ENCODE assay signal across 2 cellular contexts in the genomic region with DNA sequence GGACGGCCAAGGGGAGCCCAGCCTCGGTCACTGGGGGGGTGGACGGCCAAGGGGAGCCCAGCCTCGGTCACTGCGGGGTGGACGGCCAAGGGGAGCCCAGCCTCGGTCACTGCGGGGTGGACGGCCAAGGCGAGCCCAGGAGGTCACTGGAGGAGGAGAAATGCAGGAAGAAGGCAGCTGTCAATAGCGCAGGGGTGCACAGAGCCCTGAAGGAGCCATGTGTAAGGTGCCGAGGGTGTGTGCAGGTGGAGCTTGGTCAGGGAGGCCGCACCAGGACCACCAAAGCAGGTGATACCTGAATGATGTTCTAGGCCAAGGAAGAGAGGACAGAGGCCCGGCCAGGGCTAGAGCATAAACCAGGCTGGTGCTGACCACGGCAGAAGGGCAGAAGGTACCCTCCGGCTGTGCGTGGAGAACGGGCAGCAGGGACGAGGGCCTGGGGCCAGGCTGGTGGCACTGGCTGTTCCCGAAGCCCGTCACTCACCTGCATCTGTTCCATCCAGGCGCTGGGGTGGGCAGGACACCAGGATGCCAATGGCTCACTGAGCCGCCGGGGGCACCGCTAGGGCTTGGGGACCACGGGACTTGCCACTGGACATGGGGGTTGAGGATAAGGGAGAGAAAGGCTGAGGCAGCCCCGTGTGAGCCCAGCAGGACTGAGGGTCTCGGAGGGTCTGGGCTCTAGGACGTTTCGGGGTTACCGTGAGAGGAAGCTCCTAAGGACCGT.
TF ChIP-seq lines count a peak whose summit lies in the region.

No MANE protein-coding gene starts in this region.

TF ChIP-seq in A549, 52 proteins besides CTCF, POLR2A, EP300 and RAD21:
- TF ChIP-seq MAFK (IDR thresholded peaks at IDR 0.05; ENCODE audit: partially characterized antibody) (no peak), TFCP2L1 (CRISPR knock-in tag; IDR thresholded peaks at IDR 0.05) (no peak), NFE2L2 (conservative IDR thresholded peaks at IDR 0.05; ENCODE audit: low read length) (no peak)

TF ChIP-seq in IMR-90, 13 proteins besides CTCF, POLR2A, EP300 and RAD21:
- TF ChIP-seq FOS (IDR thresholded peaks at IDR 0.05; ENCODE audit: low read depth, low read length) (no peak), SMC3 (IDR thresholded peaks at IDR 0.05; ENCODE audit: low read depth, low read length) (no peak), CHD1 (IDR thresholded peaks at IDR 0.05; ENCODE audit: low read depth, low read length) (no peak), RCOR1 (IDR thresholded peaks at IDR 0.05; ENCODE audit: insufficient replicate concordance, low read length) (no peak), MAZ (IDR thresholded peaks at IDR 0.05; ENCODE audit: borderline replicate concordance, low read depth, low read length) (no peak), BHLHE40 (IDR thresholded peaks at IDR 0.05; ENCODE audit: low read depth, low read length) (no peak), RFX5 (IDR thresholded peaks at IDR 0.05; ENCODE audit: low read depth, low read length) (no peak), CEBPB (IDR thresholded peaks at IDR 0.05; ENCODE audit: low read depth, low read length) (no peak), MAFK (IDR thresholded peaks at IDR 0.05; ENCODE audit: low read depth, low read length) (no peak), MXI1 (IDR thresholded peaks at IDR 0.05; ENCODE audit: borderline replicate concordance, low read depth, low read length) (no peak), NFE2L2 (IDR thresholded peaks at IDR 0.05; ENCODE audit: low read depth, low read length) (no peak)
- TF ChIP-seq, protein P1, sequence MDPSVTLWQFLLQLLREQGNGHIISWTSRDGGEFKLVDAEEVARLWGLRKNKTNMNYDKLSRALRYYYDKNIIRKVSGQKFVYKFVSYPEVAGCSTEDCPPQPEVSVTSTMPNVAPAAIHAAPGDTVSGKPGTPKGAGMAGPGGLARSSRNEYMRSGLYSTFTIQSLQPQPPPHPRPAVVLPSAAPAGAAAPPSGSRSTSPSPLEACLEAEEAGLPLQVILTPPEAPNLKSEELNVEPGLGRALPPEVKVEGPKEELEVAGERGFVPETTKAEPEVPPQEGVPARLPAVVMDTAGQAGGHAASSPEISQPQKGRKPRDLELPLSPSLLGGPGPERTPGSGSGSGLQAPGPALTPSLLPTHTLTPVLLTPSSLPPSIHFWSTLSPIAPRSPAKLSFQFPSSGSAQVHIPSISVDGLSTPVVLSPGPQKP (IDR thresholded peaks at IDR 0.05; ENCODE audit: borderline replicate concordance, low read depth, low read length) = no peak
